23 cellular contexts compared by ENCODE assay signal in the genomic region with DNA sequence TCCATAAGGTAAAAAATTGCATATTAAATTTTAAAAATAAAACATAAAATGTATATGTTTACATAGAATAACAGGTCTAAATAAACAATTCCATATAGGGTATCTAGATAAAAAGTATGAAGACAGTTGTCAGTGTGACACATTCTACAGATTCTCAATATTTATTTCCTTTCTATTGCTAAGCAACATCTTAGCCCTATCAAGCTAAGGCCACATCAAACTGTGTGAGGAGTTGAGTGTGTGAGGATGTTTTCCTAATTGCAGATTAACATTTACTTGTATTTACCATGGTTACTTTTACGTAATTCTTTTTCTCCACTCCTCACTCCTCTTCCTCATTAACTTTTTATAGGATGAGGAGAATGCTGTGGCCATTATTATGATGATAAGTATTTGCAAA. TPM values are rescaled to one million over a fixed set of nuclear protein-coding genes. Genes with fewer than 3 reads are reported as not detected.
"Had no signal": no experiment of that assay in that cellular context is flagged by ENCODE, and none has a peak within 500 bp of the region (broad histone marks: within the 10 kb centered on the region; RNA-seq: fewer than 3 reads in every experiment).

No MANE protein-coding gene starts in this region.

- H3K4me1 Mint-ChIP-seq: endodermal cell, nephron had no signal

- H3K9me3 Mint-ChIP-seq: endodermal cell; nephron; stimulated activated naive B cell treated with anti-CD40 and anti-IgM and Interleukin-4, amounts not matched to agents 10 μg/mL and 1 μg/mL and 100 μg/mL, for 72 hours had no signal

- H3K9me3 ChIP-seq: colonic mucosa, mucosa of descending colon, psoas muscle, sigmoid colon, stomach, thoracic aorta had no signal

- H3K4me1 ChIP-seq: colonic mucosa, psoas muscle, sigmoid colon, stomach had no signal

- H3K27me3 ChIP-seq: colonic mucosa, foreskin keratinocyte, hepatocyte, sigmoid colon, stomach had no signal

- H3K4me3 Mint-ChIP-seq: endodermal cell; nephron; stimulated activated naive B cell treated with anti-CD40 and anti-IgM and Interleukin-4, amounts not matched to agents 10 μg/mL and 1 μg/mL and 100 μg/mL, for 72 hours had no signal

- H3K36me3 ChIP-seq: colonic mucosa, sigmoid colon, stomach, thoracic aorta had no signal

- H3K36me3 Mint-ChIP-seq: stimulated activated naive B cell treated with anti-CD40 and anti-IgM and Interleukin-4, amounts not matched to agents 10 μg/mL and 1 μg/mL and 100 μg/mL, for 72 hours had no signal

- DNase-seq: colonic mucosa; dermis blood vessel endothelial cell; endodermal cell; erythroblast; foreskin keratinocyte; kidney; left colon; mucosa of descending colon; psoas muscle; retina; sigmoid colon; stimulated activated CD4-positive, alpha-beta T cell treated with anti-CD3 and anti-CD28 coated beads, Interleukin-2, amount 100 ng/mL, for 24 hours; stimulated activated CD4-positive, alpha-beta T cell treated with anti-CD3 and anti-CD28 coated beads, Interleukin-4, amount 100 ng/mL, for 4 hours; stimulated activated naive B cell treated with anti-CD40 and anti-IgM and Interleukin-4, amounts not matched to agents 10 μg/mL and 1 μg/mL and 100 μg/mL, for 72 hours; stomach; substantia nigra; trophoblast cell had no signal

- H3K4me3 ChIP-seq: colonic mucosa, hepatocyte, mucosa of descending colon, psoas muscle, sigmoid colon, skin epidermis, stomach, thoracic aorta had no signal

- H3K27ac Mint-ChIP-seq: endodermal cell; nephron; stimulated activated naive B cell treated with anti-CD40 and anti-IgM and Interleukin-4, amounts not matched to agents 10 μg/mL and 1 μg/mL and 100 μg/mL, for 72 hours had no signal

- ATAC-seq: foreskin keratinocyte; left colon; mucosa of descending colon; psoas muscle; stimulated activated naive B cell treated with anti-CD40 and anti-IgM and Interleukin-4, amounts not matched to agents 10 μg/mL and 1 μg/mL and 100 μg/mL, for 72 hours had no signal

- H3K27ac ChIP-seq: colonic mucosa, foreskin keratinocyte, hepatocyte, psoas muscle, sigmoid colon, skin epidermis, stomach, thoracic aorta had no signal

RNA-seq across cellular contexts. Expression of a gene that starts 41.9 kb away (rescaled TPM):
- total RNA-seq: dermis blood vessel endothelial cell, endothelial cell of umbilical vein, lung microvascular endothelial cell had no signal
